Comparison of ENCODE assay signal across 18 cellular contexts in the genomic region with DNA sequence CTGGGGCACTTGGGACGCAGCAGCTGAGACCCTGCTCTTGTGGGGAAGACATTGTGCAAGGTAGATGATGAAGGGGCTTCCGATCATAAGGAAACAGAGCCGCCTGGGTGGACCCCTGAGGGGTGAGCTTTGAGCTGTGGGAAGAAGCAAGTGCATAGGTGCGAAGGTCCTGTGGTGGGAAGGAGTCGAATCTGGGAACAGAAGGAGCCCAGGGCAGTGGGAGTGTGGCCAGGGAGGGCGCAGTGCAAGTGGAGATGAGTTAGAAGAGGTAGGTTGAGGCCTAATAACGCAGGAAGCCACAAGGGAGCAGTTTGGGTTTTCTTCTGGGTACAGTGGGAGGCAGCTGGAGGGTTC. TPM values are rescaled to one million over a fixed set of nuclear protein-coding genes. Genes with fewer than 3 reads are reported as not detected.
DNase-seq lines count a peak whose midpoint lies in the region; ATAC-seq and TF ChIP-seq lines count a peak whose summit lies in the region.
"Had no signal": no experiment of that assay in that cellular context is flagged by ENCODE, and none has a peak within 500 bp of the region (broad histone marks: within the 10 kb centered on the region; RNA-seq: fewer than 3 reads in every experiment).

No MANE protein-coding gene starts in this region.

- H3K4me1 ChIP-seq in gastroesophageal sphincter (peaks cover 3 to 100% (median 69%) of the 10 kb centered on the region in 3 donors), gastrocnemius medialis (peaks cover 47 to 99% of the 10 kb centered on the region in 2 donors)
- H3K4me1 ChIP-seq: parathyroid adenoma had no signal

- intact Hi-C loops in gastrocnemius medialis (cut with DNase I; ENCODE audit: low total_unique reads), result no loop called here

- in situ Hi-C loops in gastrocnemius medialis (cut with MboI; ENCODE audit: low sequenced_read_pairs in 4 of 4), result no loop called here

- H3F3A ChIP-seq in SU-DHL-6 (ENCODE audit: insufficient read depth), result peaks cover 20% of the 10 kb centered on the region

- no peaks in the 10 kb centered on the region for H3K27me3 Mint-ChIP-seq in activated CD8-positive, alpha-beta memory T cell treated with anti-CD3 and anti-CD28 coated beads, Interleukin-2, amount 10 ng/mL, durations not matched to agents 7 days and 5 days

- H3K4me2 ChIP-seq in SU-DHL-6 (ENCODE audit: low read depth, low read length, poor library complexity, severe bottlenecking), result no peak overlapping the region
- H3K4me2 ChIP-seq: PC-9 had no signal

- H3K9ac ChIP-seq in SU-DHL-6 (ENCODE audit: low read length), result no peak overlapping the region
- H3K9ac ChIP-seq: parathyroid adenoma had no signal

- H4K20me1 ChIP-seq in SU-DHL-6 (ENCODE audit: low read depth, low read length), result peaks cover 13% of the 10 kb centered on the region; the same call in 1 of the 2 replicates

- peak overlapping the region; percentile 97 for H3K27ac ChIP-seq in SU-DHL-6 (ENCODE audit: low read depth, low read length)
- peak overlapping the region; percentile 23 to 95 (median 94) for H3K27ac ChIP-seq in gastroesophageal sphincter
- peak overlapping the region; percentile 96 to 99 (median 98) for H3K27ac ChIP-seq in gastrocnemius medialis
- H3K27ac ChIP-seq: ascending aorta, heart right ventricle, parathyroid adenoma, PC-9, tibial artery had no signal

- CTCF ChIA-PET in activated CD8-positive, alpha-beta memory T cell treated with anti-CD3 and anti-CD28 coated beads, Interleukin-2, amount 10 ng/mL, durations not matched to agents 7 days and 5 days (lab: Charles Lee), result interaction anchor here (1.0 to 1.5 kb wide), 3 partner anchors 9 to 97 kb away, joined by 3 to 5 read pairs (median 4); no protein-coding TSS in a partner anchor

- peak overlapping the region; percentile 25 for H3K27ac Mint-ChIP-seq in activated CD8-positive, alpha-beta memory T cell treated with anti-CD3 and anti-CD28 coated beads, Interleukin-2, amount 10 ng/mL, durations not matched to agents 7 days and 5 days
- H3K27ac Mint-ChIP-seq: mesothelial cell of epicardium had no signal

- peaks cover 60% of the 10 kb centered on the region for H3K79me2 ChIP-seq in SU-DHL-6 (ENCODE audit: insufficient read depth, low read length)
- H3K79me2 ChIP-seq: parathyroid adenoma had no signal

- H3K27me3 ChIP-seq in SU-DHL-6 (ENCODE audit: low read length), result no peaks in the 10 kb centered on the region
- no peaks in the 10 kb centered on the region for H3K27me3 ChIP-seq in gastroesophageal sphincter
- H3K27me3 ChIP-seq in gastrocnemius medialis, result no peaks in the 10 kb centered on the region
- H3K27me3 ChIP-seq: ascending aorta, heart right ventricle, tibial artery had no signal

- no peak overlapping the region for H2AFZ ChIP-seq in SU-DHL-6 (ENCODE audit: low read depth, low read length, severe bottlenecking)
- H2AFZ ChIP-seq: parathyroid adenoma, PC-9 had no signal

- TF ChIP-seq POLR2A in gastroesophageal sphincter (IDR thresholded peaks at IDR 0.05), result no peak
- no peak for TF ChIP-seq POLR2A in gastrocnemius medialis (IDR thresholded peaks at IDR 0.05)

- TF ChIP-seq EP300 in gastroesophageal sphincter (IDR thresholded peaks at IDR 0.05), result no peak

- no peaks in the 10 kb centered on the region for H3K9me3 Mint-ChIP-seq in activated CD8-positive, alpha-beta memory T cell treated with anti-CD3 and anti-CD28 coated beads, Interleukin-2, amount 10 ng/mL, durations not matched to agents 7 days and 5 days (ENCODE audit: low read depth)
- H3K9me3 Mint-ChIP-seq: mesothelial cell of epicardium had no signal

- peaks cover 64% of the 10 kb centered on the region for H3K4me1 Mint-ChIP-seq in activated CD8-positive, alpha-beta memory T cell treated with anti-CD3 and anti-CD28 coated beads, Interleukin-2, amount 10 ng/mL, durations not matched to agents 7 days and 5 days

- no peaks in the 10 kb centered on the region for H3K9me3 ChIP-seq in SU-DHL-6 (ENCODE audit: insufficient read depth, low read length)
- H3K9me3 ChIP-seq in gastroesophageal sphincter, result no peaks in the 10 kb centered on the region
- H3K9me3 ChIP-seq in gastrocnemius medialis, result no peaks in the 10 kb centered on the region
- H3K9me3 ChIP-seq: ascending aorta, heart right ventricle, tibial artery had no signal

- peaks cover 45% of the 10 kb centered on the region for H3K36me3 Mint-ChIP-seq in activated CD8-positive, alpha-beta memory T cell treated with anti-CD3 and anti-CD28 coated beads, Interleukin-2, amount 10 ng/mL, durations not matched to agents 7 days and 5 days

- ATAC-seq in activated CD8-positive, alpha-beta memory T cell treated with anti-CD3 and anti-CD28 coated beads, Interleukin-2, amount 10 ng/mL, durations not matched to agents 7 days and 5 days, result no peak
- no peak for ATAC-seq in gastroesophageal sphincter
- no peak for ATAC-seq in gastrocnemius medialis
- no peak for ATAC-seq in HG03378 (IDR thresholded peaks at IDR 0.05; ENCODE audit: unreplicated experiment)
- ATAC-seq in HG02870 (IDR thresholded peaks at IDR 0.05; ENCODE audit: unreplicated experiment), result no peak
- ATAC-seq: heart right ventricle had no signal

- no peak for TF ChIP-seq CTCF in SU-DHL-6 (IDR thresholded peaks at IDR 0.05; ENCODE audit: insufficient read depth, low read length, poor library complexity, severe bottlenecking)
- TF ChIP-seq CTCF in gastroesophageal sphincter (IDR thresholded peaks at IDR 0.05), result no peak
- no peak for TF ChIP-seq CTCF in gastrocnemius medialis (IDR thresholded peaks at IDR 0.05 in 4 of 5, conservative IDR thresholded peaks at IDR 0.05 in 1 of 5)

- no peak overlapping the region for H3K4me3 Mint-ChIP-seq in activated CD8-positive, alpha-beta memory T cell treated with anti-CD3 and anti-CD28 coated beads, Interleukin-2, amount 10 ng/mL, durations not matched to agents 7 days and 5 days
- H3K4me3 Mint-ChIP-seq: mesothelial cell of epicardium had no signal

- peaks cover 16% of the 10 kb centered on the region; the same call in 1 of the 2 replicates for H3K36me3 ChIP-seq in SU-DHL-6 (ENCODE audit: low read length)
- H3K36me3 ChIP-seq in gastroesophageal sphincter, result peaks cover 0 to 77% of the 10 kb centered on the region in 2 donors
- peaks cover 0 to 23% of the 10 kb centered on the region in 2 donors for H3K36me3 ChIP-seq in gastrocnemius medialis

- H3K9me2 ChIP-seq in SU-DHL-6 (replicated peaks; ENCODE audit: insufficient read depth, low read length), result no peaks in the 10 kb centered on the region

- 51 to 76% methylated on average over 3 of the region's 7 CpGs for WGBS in gastroesophageal sphincter (ENCODE audit: low coverage in 1 of 2), 2 donors

- no peak overlapping the region for H3K4me3 ChIP-seq in SU-DHL-6 (ENCODE audit: insufficient read depth, low read length, poor library complexity, severe bottlenecking)
- H3K4me3 ChIP-seq in gastroesophageal sphincter, result no peak overlapping the region
- H3K4me3 ChIP-seq in gastrocnemius medialis, result no peak overlapping the region
- H3K4me3 ChIP-seq: ascending aorta, heart right ventricle, PC-9, tibial artery had no signal

- no peak for DNase-seq in activated CD8-positive, alpha-beta memory T cell treated with anti-CD3 and anti-CD28 coated beads, Interleukin-2, amount 10 ng/mL, durations not matched to agents 7 days and 5 days
- no peak for DNase-seq in activated CD8-positive, alpha-beta memory T cell treated with anti-CD3 and anti-CD28 coated beads, Interleukin-2, amount 50 U/mL, for 4 hours
- no peak for DNase-seq in gastrocnemius medialis
- DNase-seq in activated effector memory CD4-positive, alpha-beta T cell treated with Interleukin-2 at 50 U/mL for 16 hours, result no peak
- DNase-seq: ACHN; activated T-cell treated with anti-CD3 and anti-CD28 coated beads, Interleukin-2, amount 50 U/mL, for 1 hour; cortex of kidney; heart right ventricle; NCI-H1694 treated with DMSO at 0.1 percent for 48 hours; PC-9; tibial artery had no signal

RNA-seq across cellular contexts. Expression of gene RBM38, which starts 10.3 kb away (rescaled TPM):
- 10 to 100 TPM; 74.8 to 91.9 TPM for total RNA-seq in activated CD8-positive, alpha-beta memory T cell treated with anti-CD3 and anti-CD28 coated beads, Interleukin-2, amount 10 ng/mL, durations not matched to agents 7 days and 5 days
- 100 to 1,000 TPM in 2 of 4 donors, 10 to 100 TPM in 2; 50.9 to 190 (median 106) TPM for total RNA-seq in gastroesophageal sphincter
- total RNA-seq in gastrocnemius medialis, result 100 to 1,000 TPM in 3 of 4 donors, 10 to 100 TPM in 1; 56.7 to 229 (median 177) TPM

RNA-seq across cellular contexts. Expression of gene RAE1, which starts 50.5 kb away (rescaled TPM):
- 10 to 100 TPM; 31.4 to 37.5 TPM for total RNA-seq in activated CD8-positive, alpha-beta memory T cell treated with anti-CD3 and anti-CD28 coated beads, Interleukin-2, amount 10 ng/mL, durations not matched to agents 7 days and 5 days
- total RNA-seq in gastroesophageal sphincter, result 10 to 100 TPM; 16.5 to 30.4 (median 25.1) TPM
- 10 to 100 TPM; 15.8 to 35.8 (median 20.6) TPM for total RNA-seq in gastrocnemius medialis
